Comparison of ENCODE assay signal across 13 cellular contexts in the genomic region with DNA sequence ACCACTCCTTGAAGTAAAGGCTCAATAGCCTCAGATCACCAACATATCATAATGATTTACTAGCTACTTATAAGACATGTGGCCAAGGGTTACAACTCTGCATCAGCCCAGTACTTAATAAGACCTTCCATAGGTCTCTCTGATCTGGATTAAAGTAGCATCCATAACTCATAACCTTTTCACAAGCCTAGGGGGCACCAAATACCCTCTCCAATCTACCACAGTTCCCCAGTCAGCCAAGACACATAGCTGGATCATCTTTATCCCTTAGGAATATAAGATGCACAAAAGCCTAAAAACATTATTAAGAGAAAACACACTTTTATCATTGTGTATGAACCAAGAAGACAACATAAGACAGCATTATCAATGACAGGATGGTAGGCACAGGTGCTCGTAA. TPM values are rescaled to one million over a fixed set of nuclear protein-coding genes. Genes with fewer than 3 reads are reported as not detected.
A peak's percentile ranks its signal among the peaks of the same experiment; 100 is the strongest.
DNase-seq lines count a peak whose midpoint lies in the region; ATAC-seq and TF ChIP-seq lines count a peak whose summit lies in the region.
"Had no signal": no experiment of that assay in that cellular context is flagged by ENCODE, and none has a peak within 500 bp of the region (broad histone marks: within the 10 kb centered on the region; RNA-seq: fewer than 3 reads in every experiment).

No MANE protein-coding gene starts in this region.

- H3K36me3 Mint-ChIP-seq in chondrocyte (ENCODE audit: low read depth), result peaks cover 2% of the 10 kb centered on the region

- no peaks in the 10 kb centered on the region for H3K9me3 Mint-ChIP-seq in chondrocyte (ENCODE audit: low read depth)
- H3K9me3 Mint-ChIP-seq: activated CD4-positive, alpha-beta T cell treated with anti-CD3 and anti-CD28 coated beads, Interleukin-2, amount 10 ng/mL, durations not matched to agents 24 days and 14 days had no signal

- peaks cover 10% of the 10 kb centered on the region for H3K4me1 Mint-ChIP-seq in chondrocyte (ENCODE audit: low read depth)

- no peak overlapping the region for H3K4me3 Mint-ChIP-seq in chondrocyte (ENCODE audit: unreplicated experiment)
- H3K4me3 Mint-ChIP-seq: activated CD4-positive, alpha-beta T cell treated with anti-CD3 and anti-CD28 coated beads, Interleukin-2, amount 10 ng/mL, durations not matched to agents 24 days and 14 days had no signal

- H3K27ac Mint-ChIP-seq in chondrocyte (ENCODE audit: unreplicated experiment), result no peak overlapping the region
- H3K27ac Mint-ChIP-seq: activated CD4-positive, alpha-beta T cell treated with anti-CD3 and anti-CD28 coated beads, Interleukin-2, amount 10 ng/mL, durations not matched to agents 24 days and 14 days had no signal

- ATAC-seq in GM18858 (IDR thresholded peaks at IDR 0.05; ENCODE audit: unreplicated experiment), result no peak

- peak; percentile 39 for TF ChIP-seq CTCF in chondrocyte (IDR thresholded peaks at IDR 0.05)

- DNase-seq in DMS 273 (lab: John Stamatoyannopoulos, UW; ENCODE audit: unreplicated experiment) (peak; percentile 38), DMS 273 treated with DMSO at 0.1 percent for 48 hours (lab: John Stamatoyannopoulos, UW) (no peak), LHCN-M2 (ENCODE audit: low read depth) (peak; percentile 26), chondrocyte (ENCODE audit: low spot score) (no peak), pons (ENCODE audit: low spot score) (peak; percentile 11), hepatic stellate cell (ENCODE audit: low spot score) (no peak)
- no peak for DNase-seq in stimulated activated CD4-positive, alpha-beta T cell treated with anti-CD3 and anti-CD28 coated beads, Interleukin-1b, Interleukin-23, amount 100 ng/mL, for 48 hours
- DNase-seq: activated CD4-positive, alpha-beta T cell treated with anti-CD3 and anti-CD28 coated beads, Interleukin-2, amount 10 ng/mL, durations not matched to agents 24 days and 14 days; esophagus squamous epithelium; NCI-H1417 treated with DMSO at 0.1 percent for 48 hours; SIG-M5; sigmoid colon had no signal

- no peaks in the 10 kb centered on the region for H3K27me3 Mint-ChIP-seq in chondrocyte (ENCODE audit: low read depth)
- H3K27me3 Mint-ChIP-seq: activated CD4-positive, alpha-beta T cell treated with anti-CD3 and anti-CD28 coated beads, Interleukin-2, amount 10 ng/mL, durations not matched to agents 24 days and 14 days had no signal

RNA-seq across cellular contexts. Expression of a gene that starts 22.1 kb away (rescaled TPM):
- total RNA-seq in LHCN-M2 (2014; rRNA removed) (24.7 and 26.9 TPM in 2 replicates), chondrocyte (6.1 to 9.5 TPM (median 6.2 TPM) in 3 replicates)
- polyA plus RNA-seq in LHCN-M2 (2012), result 3.0 TPM

Comparison
In these comparisons a context has a peak if more than half of its experiments do, and no peak if none do; other contexts are left out.
1. DNase-seq: peak in DMS 273 (single experiment), LHCN-M2 (single experiment) and pons (single experiment); none in DMS 273 treated with DMSO at 0.1 percent for 48 hours (single experiment), chondrocyte (single experiment), stimulated activated CD4-positive, alpha-beta T cell treated with anti-CD3 and anti-CD28 coated beads, Interleukin-1b, Interleukin-23, amount 100 ng/mL, for 48 hours (single experiment) and hepatic stellate cell (single experiment).